Comparison of ENCODE assay signal across 8 cellular contexts in genomic region chr2:20224716-20225293, GRCh38. TPM values are rescaled to one million over a fixed set of nuclear protein-coding genes. Genes with fewer than 3 reads are reported as not detected.
DNase-seq lines count a peak whose midpoint lies in the region; ATAC-seq and TF ChIP-seq lines count a peak whose summit lies in the region.

A gene with protein sequence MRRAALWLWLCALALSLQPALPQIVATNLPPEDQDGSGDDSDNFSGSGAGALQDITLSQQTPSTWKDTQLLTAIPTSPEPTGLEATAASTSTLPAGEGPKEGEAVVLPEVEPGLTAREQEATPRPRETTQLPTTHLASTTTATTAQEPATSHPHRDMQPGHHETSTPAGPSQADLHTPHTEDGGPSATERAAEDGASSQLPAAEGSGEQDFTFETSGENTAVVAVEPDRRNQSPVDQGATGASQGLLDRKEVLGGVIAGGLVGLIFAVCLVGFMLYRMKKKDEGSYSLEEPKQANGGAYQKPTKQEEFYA (minus strand): TSS chr2:20225130. CDS start chr2:20224867, 263 bp downstream.

- TF ChIP-seq POLR2A in ovary (IDR thresholded peaks at IDR 0.05), result no peak

- H3K4me3 Mint-ChIP-seq in Caco-2 (ENCODE audit: unreplicated experiment), result peak within 1 kb of the TSS; percentile 78
- H3K4me3 Mint-ChIP-seq in activated CD8-positive, alpha-beta T cell treated with anti-CD3 and anti-CD28 coated beads for 36 hours, result peak within 1 kb of the TSS; percentile 57
- peak within 1 kb of the TSS; percentile 64 for H3K4me3 Mint-ChIP-seq in glutamatergic neuron (ENCODE audit: unreplicated experiment)

- H3K27ac Mint-ChIP-seq in Caco-2 (ENCODE audit: unreplicated experiment), result peak within 1 kb of the TSS; percentile 88
- no peak within 1 kb of the TSS for H3K27ac Mint-ChIP-seq in activated CD8-positive, alpha-beta T cell treated with anti-CD3 and anti-CD28 coated beads for 36 hours
- no peak within 1 kb of the TSS for H3K27ac Mint-ChIP-seq in glutamatergic neuron (ENCODE audit: unreplicated experiment)

- H3K4me1 Mint-ChIP-seq in Caco-2 (ENCODE audit: low read depth, unreplicated experiment) (peaks cover 13% of the 10 kb centered on the region), glutamatergic neuron (ENCODE audit: low read depth, unreplicated experiment) (peaks cover 7% of the 10 kb centered on the region)
- no peaks in the 10 kb centered on the region for H3K4me1 Mint-ChIP-seq in activated CD8-positive, alpha-beta T cell treated with anti-CD3 and anti-CD28 coated beads for 36 hours (ENCODE audit: low read depth)

- TF ChIP-seq CTCF in Caco-2 (IDR thresholded peaks at IDR 0.05; ENCODE audit: insufficient read depth in 1 of 2, low read depth in 1 of 2, low read length in 1 of 2, severe bottlenecking in 1 of 2, unreplicated experiment in 1 of 2), result no peak
- no peak for TF ChIP-seq CTCF in activated CD8-positive, alpha-beta T cell treated with anti-CD3 and anti-CD28 coated beads for 36 hours (IDR thresholded peaks at IDR 0.05)
- TF ChIP-seq CTCF in glutamatergic neuron (IDR thresholded peaks at IDR 0.05; ENCODE audit: partially characterized antibody, unreplicated experiment), result no peak
- TF ChIP-seq CTCF in ovary (IDR thresholded peaks at IDR 0.05), result peak in 1 of 3 donors; percentile 7

- H3K4me2 ChIP-seq in Karpas-422 (ENCODE audit: low read depth, low read length, poor library complexity, severe bottlenecking), result peak within 1 kb of the TSS; percentile 67

- H3K9ac ChIP-seq in Karpas-422 (ENCODE audit: low read length), result peak within 1 kb of the TSS; percentile 79

- POLR2A ChIA-PET in Caco-2 (lab: Charles Lee), result interaction anchor here (0.5 to 1.0 kb wide), 3 partner anchors 10 to 323 kb away, joined by 3 to 9 read pairs (median 4); partner anchors contain the start of gene LAPTM4A
- POLR2A ChIA-PET in activated CD8-positive, alpha-beta T cell treated with anti-CD3 and anti-CD28 coated beads for 36 hours (lab: Charles Lee), result no interaction called here

- no peaks in the 10 kb centered on the region for H3K27me3 Mint-ChIP-seq in Caco-2 (ENCODE audit: insufficient read depth, unreplicated experiment)
- H3K27me3 Mint-ChIP-seq in activated CD8-positive, alpha-beta T cell treated with anti-CD3 and anti-CD28 coated beads for 36 hours, result peaks cover 54% of the 10 kb centered on the region
- H3K27me3 Mint-ChIP-seq in glutamatergic neuron (ENCODE audit: unreplicated experiment), result peaks cover 19% of the 10 kb centered on the region

- peak within 1 kb of the TSS; percentile 56 for H3K4me3 ChIP-seq in Caco-2 (ENCODE audit: low read depth, low read length)
- peak within 1 kb of the TSS; percentile 58 for H3K4me3 ChIP-seq in Karpas-422 (ENCODE audit: low read length)
- H3K4me3 ChIP-seq in ovary, result peak within 1 kb of the TSS; percentile 47

- ATAC-seq in GM21360 (IDR thresholded peaks at IDR 0.05; ENCODE audit: unreplicated experiment), result peak; percentile 23
- ATAC-seq in activated CD8-positive, alpha-beta T cell treated with anti-CD3 and anti-CD28 coated beads for 36 hours, result peak; percentile 18
- no peak for ATAC-seq in GM21786 (IDR thresholded peaks at IDR 0.05; ENCODE audit: unreplicated experiment)

- H2AFZ ChIP-seq in Karpas-422 (ENCODE audit: low read length), result peak within 1 kb of the TSS; percentile 70; the same call in 1 of the 2 replicates

- no peaks in the 10 kb centered on the region for H4K20me1 ChIP-seq in Karpas-422 (ENCODE audit: insufficient read depth, low read depth, low read length)

- no peaks in the 10 kb centered on the region for H3K9me3 Mint-ChIP-seq in Caco-2 (ENCODE audit: unreplicated experiment)
- no peaks in the 10 kb centered on the region for H3K9me3 Mint-ChIP-seq in activated CD8-positive, alpha-beta T cell treated with anti-CD3 and anti-CD28 coated beads for 36 hours
- peaks cover 6% of the 10 kb centered on the region for H3K9me3 Mint-ChIP-seq in glutamatergic neuron (ENCODE audit: unreplicated experiment)

- no peaks in the 10 kb centered on the region for H3K9me3 ChIP-seq in Caco-2
- no peaks in the 10 kb centered on the region for H3K9me3 ChIP-seq in Karpas-422 (ENCODE audit: low read length)
- no peaks in the 10 kb centered on the region for H3K9me3 ChIP-seq in ovary

- peaks cover 7% of the 10 kb centered on the region for H3K36me3 Mint-ChIP-seq in Caco-2 (ENCODE audit: insufficient read depth, unreplicated experiment)
- H3K36me3 Mint-ChIP-seq in activated CD8-positive, alpha-beta T cell treated with anti-CD3 and anti-CD28 coated beads for 36 hours (ENCODE audit: low read depth), result no peaks in the 10 kb centered on the region
- H3K36me3 Mint-ChIP-seq in glutamatergic neuron (ENCODE audit: unreplicated experiment), result no peaks in the 10 kb centered on the region

- TF ChIP-seq EP300 in ovary (IDR thresholded peaks at IDR 0.05), result no peak

- no peaks in the 10 kb centered on the region for H3K9me2 ChIP-seq in Karpas-422 (replicated peaks; ENCODE audit: insufficient read depth, low read length)

- H3K27ac ChIP-seq in Karpas-422 (ENCODE audit: low read length) (peak within 1 kb of the TSS; percentile 60), ovary (peak within 1 kb of the TSS; percentile 47 to 61)

- DNase-seq in Caco-2 (peak; percentile 76 to 81), Karpas-422 (peak; percentile 75), glutamatergic neuron (peak; percentile 64), ovary (peak; percentile 44 to 77 (median 68)), OCI-M2 (lab: John Stamatoyannopoulos, UW; ENCODE audit: unreplicated experiment) (no peak)
- no peak for DNase-seq in activated CD8-positive, alpha-beta T cell treated with anti-CD3 and anti-CD28 coated beads for 36 hours

- H3K36me3 ChIP-seq in Caco-2 (ENCODE audit: control insufficient read depth, insufficient read depth, low read length) (no peaks in the 10 kb centered on the region), Karpas-422 (ENCODE audit: insufficient read depth, low read length) (no peaks in the 10 kb centered on the region), ovary (no peaks in the 10 kb centered on the region)

- CTCF ChIA-PET in Caco-2 (lab: Charles Lee), result interaction anchor here (0.5 to 3.3 kb wide), 26 partner anchors 10 to 269 kb away, joined by 3 to 27 read pairs (median 6); partner anchors contain the start of genes LAPTM4A and MATN3
- CTCF ChIA-PET in activated CD8-positive, alpha-beta T cell treated with anti-CD3 and anti-CD28 coated beads for 36 hours (lab: Charles Lee), result interaction anchor here (0.8 to 2.1 kb wide), 15 partner anchors 10 to 222 kb away, joined by 3 to 8 read pairs (median 4); partner anchors contain the start of gene RHOB

- WGBS in ovary, 3 donors, result 0 to 1% (median 0%) methylated on average over 25 to 65 of the region's 65 CpGs

- peaks cover 19% of the 10 kb centered on the region for H3K4me1 ChIP-seq in Caco-2
- H3K4me1 ChIP-seq in Karpas-422 (ENCODE audit: low read length), result peaks cover 44% of the 10 kb centered on the region
- H3K4me1 ChIP-seq in ovary (ENCODE audit: insufficient read depth), result peaks cover 2% of the 10 kb centered on the region

- intact Hi-C loops in Caco-2 (cut with micrococcal nuclease; ENCODE audit: unreplicated experiment), result loop anchor here (1.0 to 2.0 kb wide), 4 partner anchors 40 to 270 kb away; no protein-coding TSS in a partner anchor
- intact Hi-C loops in activated CD8-positive, alpha-beta T cell treated with anti-CD3 and anti-CD28 coated beads for 36 hours (cut with micrococcal nuclease), result no loop called here
- intact Hi-C loops in ovary (cut with DNase I), result loop anchor here in 2 of 4 donors (5.0 kb wide), 2 partner anchors 83 to 88 kb away; no protein-coding TSS in a partner anchor

- H3K27me3 ChIP-seq in Caco-2 (replicated peaks; ENCODE audit: control insufficient read depth, insufficient read depth, low read length) (no peaks in the 10 kb centered on the region), Karpas-422 (ENCODE audit: low read length) (no peaks in the 10 kb centered on the region), ovary (no peaks in the 10 kb centered on the region)

- no TSS peak for BruUV-seq in Caco-2 (replicated peaks; lab: Mats Ljungman, UMichigan)

- H3K79me2 ChIP-seq in Karpas-422 (ENCODE audit: low read length), result peaks cover 32% of the 10 kb centered on the region

RNA-seq across cellular contexts. Expression of the gene that starts here (rescaled TPM):
- total RNA-seq in Caco-2 (2022), result 23.5 and 24.3 TPM in 2 replicates
- 11.5 and 25.1 TPM in 2 replicates for total RNA-seq in Karpas-422 (2014; rRNA removed; shearing (Covaris generic); ENCODE audit: low replicate concordance)
- total RNA-seq in activated CD8-positive, alpha-beta T cell treated with anti-CD3 and anti-CD28 coated beads for 36 hours, result under 1 TPM; 0.11 to 0.14 TPM
- total RNA-seq in glutamatergic neuron (ENCODE audit: unreplicated experiment), result 0.93 TPM
- 1 to 10 TPM; 2.3 to 9.1 (median 4.2) TPM for total RNA-seq in ovary
- 1 to 10 TPM in 1 of 2 donors, under 1 TPM in 1; 0.62 to 1.8 TPM for polyA plus RNA-seq in ovary

Comparison
In these comparisons a context has a peak if more than half of its experiments do, and no peak if none do; other contexts are left out.
1. Peak in ATAC-seq in activated CD8-positive, alpha-beta T cell treated with anti-CD3 and anti-CD28 coated beads for 36 hours; RNA of the gene not detected or under 1 TPM.
2. Peak in DNase-seq in glutamatergic neuron; RNA of the gene not detected or under 1 TPM.
3. DNase-seq: peak in Caco-2 (2 of 2), Karpas-422 (single experiment) and ovary (5 of 5); none in activated CD8-positive, alpha-beta T cell treated with anti-CD3 and anti-CD28 coated beads for 36 hours (single experiment) and OCI-M2 (single experiment).
4. Peak in every context shown above with its lines, with median percentiles within 50 percentile points of each other: H3K4me3 ChIP-seq and H3K4me3 Mint-ChIP-seq.